9 cellular contexts compared by ENCODE assay signal in the genomic region with DNA sequence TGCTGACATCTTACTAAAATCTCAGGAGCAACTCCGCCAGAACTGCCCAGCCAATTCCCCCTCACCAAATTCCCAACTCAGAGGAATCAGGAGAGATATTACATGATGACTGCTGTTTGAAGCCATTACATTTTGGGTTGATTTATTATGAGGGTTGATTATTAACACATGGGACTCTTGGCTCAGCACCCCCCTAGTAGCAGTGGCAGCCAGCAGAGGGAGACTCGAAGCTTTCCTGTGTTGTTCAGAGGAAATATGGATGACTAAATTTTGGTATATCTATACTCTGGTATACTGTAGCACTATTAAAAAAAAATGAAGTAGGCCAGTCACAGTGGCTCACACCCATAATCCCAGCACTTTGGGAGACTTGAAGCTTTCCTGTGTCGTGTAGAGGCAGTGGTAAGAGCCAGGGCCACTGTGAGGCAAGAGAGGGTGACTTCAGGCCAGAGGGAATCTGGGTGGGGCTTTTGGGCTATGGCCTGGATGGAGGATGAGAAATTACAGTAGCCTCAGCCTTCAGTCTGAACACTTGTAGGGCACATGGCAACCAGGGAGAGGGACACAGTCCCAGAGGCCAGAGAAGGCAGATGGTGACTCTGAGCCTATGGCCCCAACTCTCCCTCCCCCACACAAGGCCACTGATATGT.
A peak's percentile ranks its signal among the peaks of the same experiment; 100 is the strongest.
DNase-seq lines count a peak whose midpoint lies in the region; ATAC-seq, FAIRE-seq and TF ChIP-seq lines count a peak whose summit lies in the region.
"Had no signal": no experiment of that assay in that cellular context is flagged by ENCODE, and none has a peak within 500 bp of the region (broad histone marks: within the 10 kb centered on the region; RNA-seq: fewer than 3 reads in every experiment).

No MANE protein-coding gene starts in this region.

- H3K79me1 ChIP-seq in neuronal stem cell (ENCODE audit: low read depth, low read length): peaks cover 1% of the 10 kb centered on the region

- no peaks in the 10 kb centered on the region for H3K36me3 ChIP-seq in K562 (ENCODE audit: control insufficient read depth, insufficient read depth, low read length)
- no peaks in the 10 kb centered on the region for H3K36me3 ChIP-seq in neuronal stem cell (replicated peaks in 1 of 2; ENCODE audit: control insufficient read depth in 2 of 2, insufficient read depth in 2 of 2, low read length in 2 of 2)
- H3K36me3 ChIP-seq in small intestine (ENCODE audit: control insufficient read depth in 2 of 2, insufficient read depth in 2 of 2, low read length in 2 of 2): no peaks in the 10 kb centered on the region
- H3K36me3 ChIP-seq: prostate gland had no signal

- FAIRE-seq in K562 (lab: Jason Lieb, UNC): peak; percentile 40
- no peak for FAIRE-seq in small intestine (lab: Jason Lieb, UNC)

- no peaks in the 10 kb centered on the region for H3K9me3 ChIP-seq in K562 (replicated peaks; ENCODE audit: control insufficient read depth, insufficient read depth, low read depth, low read length)
- H3K9me3 ChIP-seq in neuronal stem cell (replicated peaks in 1 of 2; ENCODE audit: control insufficient read depth in 2 of 2, insufficient read depth in 1 of 2, low read depth in 1 of 2, low read length in 2 of 2): peaks cover 3 to 5% of the 10 kb centered on the region in 2 donors
- no peaks in the 10 kb centered on the region for H3K9me3 ChIP-seq in small intestine (ENCODE audit: control insufficient read depth, low read depth)
- H3K9me3 ChIP-seq: prostate gland had no signal

- peaks cover 9% of the 10 kb centered on the region for H4K20me1 ChIP-seq in K562 (replicated peaks; ENCODE audit: control insufficient read depth, insufficient read depth, low read length)

- BruUV-seq in K562 (replicated peaks; lab: Mats Ljungman, UMichigan): no TSS peak

- H3K27me3 ChIP-seq in K562 (ENCODE audit: control insufficient read depth in 2 of 2, insufficient read depth in 2 of 2, low read length in 2 of 2) (peaks cover 3 to 19% of the 10 kb centered on the region in 2 experiments; a peak in 2 of 5 replicates), neuronal stem cell (ENCODE audit: control insufficient read depth in 3 of 3, insufficient read depth in 3 of 3, low read depth in 1 of 3, low read length in 3 of 3) (peaks cover 0 to 13% (median 0%) of the 10 kb centered on the region in 3 experiments), small intestine (ENCODE audit: control insufficient read depth in 2 of 2, insufficient read depth in 2 of 2, low read length in 2 of 2) (peaks cover 0 to 2% of the 10 kb centered on the region in 2 donors)

- no peaks in the 10 kb centered on the region for H3K79me2 ChIP-seq in K562 (ENCODE audit: control insufficient read depth, insufficient read depth, low read length)

- no peak overlapping the region for H2BK12ac ChIP-seq in neuronal stem cell (ENCODE audit: low read length)

- in situ Hi-C loops in K562 (cut with MboI): loop anchor here (25.0 kb wide), 1 partner anchor 939 kb away; no protein-coding TSS in a partner anchor

- H3K4ac ChIP-seq in neuronal stem cell (ENCODE audit: low read length): no peak overlapping the region

- H3K4me2 ChIP-seq in K562 (ENCODE audit: insufficient read depth, low read length) (no peak overlapping the region), neuronal stem cell (ENCODE audit: insufficient read depth, low read length, poor library complexity, severe bottlenecking) (no peak overlapping the region)

- H3K23ac ChIP-seq in neuronal stem cell (ENCODE audit: low read depth, low read length, poor library complexity): no peak overlapping the region

- intact Hi-C loops in K562 (cut with micrococcal nuclease): no loop called here

- H2AK5ac ChIP-seq in neuronal stem cell (ENCODE audit: low read depth, low read length): no peak overlapping the region

- H3K27ac ChIP-seq in K562 (ENCODE audit: extremely low read depth, low read depth, low read length): no peak overlapping the region
- H3K27ac ChIP-seq in neuronal stem cell (replicated peaks; ENCODE audit: low read length): no peak overlapping the region
- no peak overlapping the region for H3K27ac ChIP-seq in small intestine (ENCODE audit: low read depth in 1 of 2, low read length in 1 of 2)
- H3K27ac ChIP-seq: prostate gland had no signal

- no peak overlapping the region for H2BK15ac ChIP-seq in neuronal stem cell (ENCODE audit: low read length)

- DNase-seq in GM04504 (ENCODE audit: low read depth) (peak; percentile 35), Kasumi-1 (lab: John Stamatoyannopoulos, UW) (peak; percentile 35 to 69), K562 (ENCODE audit: extremely low read depth in 1 of 4, low spot score in 3 of 4) (no peak), neuronal stem cell (ENCODE audit: low spot score) (no peak), DMS79 (lab: John Stamatoyannopoulos, UW) (no peak), small intestine (no peak)

- H2BK120ac ChIP-seq in neuronal stem cell (ENCODE audit: low read depth, low read length): no peak overlapping the region

- peak in 1 of 2 experiments; percentile 31; a peak in 2 of 4 replicates for TF ChIP-seq RAD21 in K562 (CRISPR knock-in tag; conservative IDR thresholded peaks at IDR 0.05 in 1 of 2, IDR thresholded peaks at IDR 0.05 in 1 of 2)

- peak; percentile 12 to 49 (median 29); a peak in 2 of 6 replicates for TF ChIP-seq CTCF in K562 (IDR thresholded peaks at IDR 0.05 in 2 of 3, conservative IDR thresholded peaks at IDR 0.05 in 1 of 3; ENCODE audit: insufficient read depth in 2 of 3, low read depth in 1 of 3, low read length in 3 of 3)

- H2BK5ac ChIP-seq in neuronal stem cell (ENCODE audit: low read length): peak overlapping the region; percentile 68

- H4K91ac ChIP-seq in neuronal stem cell (ENCODE audit: low read depth, low read length, poor library complexity): no peak overlapping the region

- no peak overlapping the region for H3K14ac ChIP-seq in neuronal stem cell (ENCODE audit: low read length)

- no peaks in the 10 kb centered on the region for H3K9me1 ChIP-seq in K562 (ENCODE audit: control insufficient read depth, insufficient read depth, low read length)

- ATAC-seq in K562 (no peak), HG02588 (IDR thresholded peaks at IDR 0.05; ENCODE audit: unreplicated experiment) (no peak)
- ATAC-seq: WTC11 had no signal

- H3K18ac ChIP-seq in neuronal stem cell (ENCODE audit: low read length): peak overlapping the region; percentile 27

- 0% methylated on average over 3 of the region's 3 CpGs for WGBS in K562 (ENCODE audit: insufficient coverage, low coverage, missing lambda C conversion rate)
- no CpG with 5 or more reads among the region's 3 CpGs for WGBS in neuronal stem cell (ENCODE audit: extremely low coverage in 2 of 2, insufficient read length in 2 of 2, insufficient replicate concordance in 1 of 2), 2 donors
- WGBS in small intestine, 3 donors: 54 to 62% (median 56%) methylated on average over 3 of the region's 3 CpGs

- H3K4me1 ChIP-seq in K562 (replicated peaks in 1 of 2; ENCODE audit: control insufficient read depth in 2 of 2, insufficient read depth in 2 of 2, low read length in 2 of 2): peaks cover 0 to 8% of the 10 kb centered on the region in 2 experiments; a peak in 1 of 5 replicates
- peaks cover 9 to 18% of the 10 kb centered on the region in 2 donors for H3K4me1 ChIP-seq in neuronal stem cell (ENCODE audit: control insufficient read depth in 2 of 2, insufficient read depth in 1 of 2, low read depth in 1 of 2, low read length in 2 of 2)
- H3K4me1 ChIP-seq in small intestine (ENCODE audit: control insufficient read depth in 2 of 2, insufficient read depth in 1 of 2, low read depth in 1 of 2, low read length in 1 of 2): no peaks in the 10 kb centered on the region
- H3K4me1 ChIP-seq: prostate gland had no signal

- TF ChIP-seq EP300 in K562 (IDR thresholded peaks at IDR 0.05; ENCODE audit: low read length): no peak

- TF ChIP-seq POLR2A in K562 (conservative IDR thresholded peaks at IDR 0.05): no peak

- CTCF ChIA-PET in K562 (lab: Yijun Ruan, JAX; ENCODE audit: low intra/inter-chr PET ratio): no interaction called here

- H2AFZ ChIP-seq in K562 (ENCODE audit: low read depth, low read length): no peak overlapping the region
- H2AFZ ChIP-seq in neuronal stem cell (ENCODE audit: low read length): no peak overlapping the region

- no peak overlapping the region for H4K8ac ChIP-seq in neuronal stem cell (ENCODE audit: low read depth, low read length)

- no peak overlapping the region for H3K9ac ChIP-seq in K562 (ENCODE audit: insufficient read depth in 1 of 2, low read depth in 2 of 2, low read length in 2 of 2)
- H3K9ac ChIP-seq in neuronal stem cell (ENCODE audit: low read depth, low read length, poor library complexity): no peak overlapping the region

- POLR2A ChIA-PET in K562 (lab: Yijun Ruan, JAX): interaction anchor here (0.6 kb wide), 1 partner anchor 290 kb away, joined by 3 read pairs; no protein-coding TSS in a partner anchor

- H3K4me3 ChIP-seq in K562: no peak overlapping the region
- no peak overlapping the region for H3K4me3 ChIP-seq in neuronal stem cell (ENCODE audit: low read length in 2 of 2)
- no peak overlapping the region for H3K4me3 ChIP-seq in small intestine (ENCODE audit: low read depth in 1 of 2, low read length in 2 of 2)
- H3K4me3 ChIP-seq: prostate gland had no signal

TF ChIP-seq in K562, 482 proteins besides CTCF, POLR2A, EP300 and RAD21 (continues in another document):
- TF ChIP-seq, protein P1, sequence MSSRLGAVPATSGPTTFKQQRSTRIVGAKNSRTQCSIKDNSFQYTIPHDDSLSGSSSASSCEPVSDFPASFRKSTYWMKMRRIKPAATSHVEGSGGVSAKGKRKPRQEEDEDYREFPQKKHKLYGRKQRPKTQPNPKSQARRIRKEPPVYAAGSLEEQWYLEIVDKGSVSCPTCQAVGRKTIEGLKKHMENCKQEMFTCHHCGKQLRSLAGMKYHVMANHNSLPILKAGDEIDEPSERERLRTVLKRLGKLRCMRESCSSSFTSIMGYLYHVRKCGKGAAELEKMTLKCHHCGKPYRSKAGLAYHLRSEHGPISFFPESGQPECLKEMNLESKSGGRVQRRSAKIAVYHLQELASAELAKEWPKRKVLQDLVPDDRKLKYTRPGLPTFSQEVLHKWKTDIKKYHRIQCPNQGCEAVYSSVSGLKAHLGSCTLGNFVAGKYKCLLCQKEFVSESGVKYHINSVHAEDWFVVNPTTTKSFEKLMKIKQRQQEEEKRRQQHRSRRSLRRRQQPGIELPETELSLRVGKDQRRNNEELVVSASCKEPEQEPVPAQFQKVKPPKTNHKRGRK (tag; IDR thresholded peaks at IDR 0.05): no peak
- TF ChIP-seq ZNF707 (CRISPR knock-in tag; conservative IDR thresholded peaks at IDR 0.05) (no peak), BCL6 (CRISPR knock-in tag; IDR thresholded peaks at IDR 0.05) (no peak)
- TF ChIP-seq, protein P2, sequence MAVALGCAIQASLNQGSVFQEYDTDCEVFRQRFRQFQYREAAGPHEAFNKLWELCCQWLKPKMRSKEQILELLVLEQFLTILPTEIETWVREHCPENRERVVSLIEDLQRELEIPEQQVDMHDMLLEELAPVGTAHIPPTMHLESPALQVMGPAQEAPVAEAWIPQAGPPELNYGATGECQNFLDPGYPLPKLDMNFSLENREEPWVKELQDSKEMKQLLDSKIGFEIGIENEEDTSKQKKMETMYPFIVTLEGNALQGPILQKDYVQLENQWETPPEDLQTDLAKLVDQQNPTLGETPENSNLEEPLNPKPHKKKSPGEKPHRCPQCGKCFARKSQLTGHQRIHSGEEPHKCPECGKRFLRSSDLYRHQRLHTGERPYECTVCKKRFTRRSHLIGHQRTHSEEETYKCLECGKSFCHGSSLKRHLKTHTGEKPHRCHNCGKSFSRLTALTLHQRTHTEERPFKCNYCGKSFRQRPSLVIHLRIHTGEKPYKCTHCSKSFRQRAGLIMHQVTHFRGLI (CRISPR knock-in tag; IDR thresholded peaks at IDR 0.05): no peak

Comparison
In these comparisons a context has a peak if more than half of its experiments do, and no peak if none do; other contexts are left out.
1. DNase-seq: peak in GM04504 (single experiment) and Kasumi-1 (2 of 2); none in K562 (0 of 4), neuronal stem cell (single experiment), DMS79 (single experiment) and small intestine (single experiment).